In genomic region chr5:32312194-32312681, GRCh38 we compare ENCODE assay signal across 1 cellular context.
TF ChIP-seq lines count a peak whose summit lies in the region.

No MANE protein-coding gene starts in this region.

TF ChIP-seq in K562, 482 proteins besides CTCF, POLR2A, EP300 and RAD21 (continued from another document and continues in another):
- TF ChIP-seq SFPQ (IDR thresholded peaks at IDR 0.05; ENCODE audit: low read depth, low read length), result no peak
- no peak for TF ChIP-seq SMAD1 (IDR thresholded peaks at IDR 0.05; ENCODE audit: low read depth, low read length, partially characterized antibody)
- TF ChIP-seq FOXP4 (CRISPR knock-in tag; IDR thresholded peaks at IDR 0.05; ENCODE audit: borderline replicate concordance), result no peak
- TF ChIP-seq ZNF431 (CRISPR knock-in tag; IDR thresholded peaks at IDR 0.05), result 0 out of 2 replicates have a peak, but pooled peaks have one; percentile 7
- TF ChIP-seq FOXK1 (CRISPR knock-in tag; IDR thresholded peaks at IDR 0.05; ENCODE audit: borderline replicate concordance), result no peak
- peak; percentile 67 for TF ChIP-seq PHB (CRISPR knock-in tag; IDR thresholded peaks at IDR 0.05)
- TF ChIP-seq CBX2 (IDR thresholded peaks at IDR 0.05; ENCODE audit: insufficient read depth, low read length, poor library complexity, severe bottlenecking), result no peak
- TF ChIP-seq KLF16 (IDR thresholded peaks at IDR 0.05), result no peak
- 0 out of 2 replicates have a peak, but pooled peaks have one; percentile 57 for TF ChIP-seq ZFPM2 (CRISPR knock-in tag; IDR thresholded peaks at IDR 0.05)
- TF ChIP-seq BCLAF1 (IDR thresholded peaks at IDR 0.05; ENCODE audit: borderline replicate concordance in 1 of 2, control insufficient read depth in 1 of 2, low read depth in 2 of 2, low read length in 1 of 2), result no peak
- no peak for TF ChIP-seq TEAD4 (IDR thresholded peaks at IDR 0.05; ENCODE audit: low read length)
- TF ChIP-seq TEAD4 (CRISPR knock-in tag; IDR thresholded peaks at IDR 0.05; ENCODE audit: borderline replicate concordance), result 0 out of 2 replicates have a peak, but pooled peaks have one; percentile 40
- no peak for TF ChIP-seq ATF7 (IDR thresholded peaks at IDR 0.05)
- TF ChIP-seq PCBP1 (IDR thresholded peaks at IDR 0.05; ENCODE audit: low read depth, low read length, poor library complexity, severe bottlenecking), result peak; percentile 25
- 0 out of 2 replicates have a peak, but pooled peaks have one; percentile 21 for TF ChIP-seq ZBTB17 (CRISPR knock-in tag; IDR thresholded peaks at IDR 0.05)
- TF ChIP-seq PRPF4 (IDR thresholded peaks at IDR 0.05; ENCODE audit: insufficient read depth, low read depth, low read length, poor library complexity, severe bottlenecking), result no peak
- TF ChIP-seq UBTF (IDR thresholded peaks at IDR 0.05; ENCODE audit: borderline replicate concordance in 1 of 2, low read depth in 2 of 2, low read length in 2 of 2), result peak in 1 of 2 experiments; percentile 69; a peak in 2 of 4 replicates
- no peak for TF ChIP-seq CBFA2T3 (IDR thresholded peaks at IDR 0.05)
- TF ChIP-seq ZBTB11 (CRISPR knock-in tag; IDR thresholded peaks at IDR 0.05), result no peak
- TF ChIP-seq HOXB6 (CRISPR knock-in tag; IDR thresholded peaks at IDR 0.05; ENCODE audit: borderline replicate concordance), result no peak
- no peak for TF ChIP-seq NFXL1 (CRISPR knock-in tag; IDR thresholded peaks at IDR 0.05)
- no peak for TF ChIP-seq AFF4 (CRISPR knock-in tag; IDR thresholded peaks at IDR 0.05)
- TF ChIP-seq CHD4 (IDR thresholded peaks at IDR 0.05; ENCODE audit: insufficient read depth, insufficient replicate concordance, low read depth, low read length, poor library complexity, severe bottlenecking), result no peak
- TF ChIP-seq DLX4 (CRISPR knock-in tag; IDR thresholded peaks at IDR 0.05), result no peak
- no peak for TF ChIP-seq SOX6 (IDR thresholded peaks at IDR 0.05)
- TF ChIP-seq ZNF282 (CRISPR knock-in tag; IDR thresholded peaks at IDR 0.05), result 0 out of 2 replicates have a peak, but pooled peaks have one; percentile 10
- TF ChIP-seq MCM3 (IDR thresholded peaks at IDR 0.05), result no peak
- TF ChIP-seq CBFB (CRISPR knock-in tag; IDR thresholded peaks at IDR 0.05), result no peak
- no peak for TF ChIP-seq ZFP91 (CRISPR knock-in tag; IDR thresholded peaks at IDR 0.05)
- peak; percentile 80; the same call in 1 of the 2 replicates for TF ChIP-seq ZFX (CRISPR knock-in tag; IDR thresholded peaks at IDR 0.05)
- no peak; the same call in 1 of the 2 replicates for TF ChIP-seq ZNF263 (CRISPR knock-in tag; IDR thresholded peaks at IDR 0.05; ENCODE audit: borderline replicate concordance)
- TF ChIP-seq SMARCA4 (IDR thresholded peaks at IDR 0.05), result 0 out of 2 replicates have a peak, but pooled peaks have one; percentile 16
- no peak for TF ChIP-seq PBX2 (CRISPR knock-in tag; IDR thresholded peaks at IDR 0.05; ENCODE audit: low read depth)
- TF ChIP-seq PBX2 (tag; conservative IDR thresholded peaks at IDR 0.05; ENCODE audit: low read depth), result no peak
- TF ChIP-seq NR1H2 (CRISPR knock-in tag; IDR thresholded peaks at IDR 0.05), result no peak
- no peak for TF ChIP-seq CEBPB (tag; IDR thresholded peaks at IDR 0.05)
- TF ChIP-seq ZNF140 (CRISPR knock-in tag; IDR thresholded peaks at IDR 0.05), result no peak
- no peak for TF ChIP-seq PML (IDR thresholded peaks at IDR 0.05; ENCODE audit: low read length)
